In genomic region chr12:120350576-120351350, GRCh38 we compare ENCODE assay signal across 21 cellular contexts. TPM values are rescaled to one million over a fixed set of nuclear protein-coding genes. Genes with fewer than 3 reads are reported as not detected.
DNase-seq lines count a peak whose midpoint lies in the region; ATAC-seq, FAIRE-seq and TF ChIP-seq lines count a peak whose summit lies in the region.
"Had no signal": no experiment of that assay in that cellular context is flagged by ENCODE, and none has a peak within 500 bp of the region (broad histone marks: within the 10 kb centered on the region; RNA-seq: fewer than 3 reads in every experiment).

No MANE protein-coding gene starts in this region.

- no peaks in the 10 kb centered on the region for H3K27me3 ChIP-seq in ascending aorta
- H3K27me3 ChIP-seq in esophagus muscularis mucosa, result peaks cover 0 to 4% (median 0%) of the 10 kb centered on the region in 4 donors
- H3K27me3 ChIP-seq: SJSA1 had no signal

- TF ChIP-seq CTCF in 22Rv1 (IDR thresholded peaks at IDR 0.05) (no peak), ascending aorta (IDR thresholded peaks at IDR 0.05) (no peak), omental fat pad (IDR thresholded peaks at IDR 0.05) (no peak), esophagus muscularis mucosa (IDR thresholded peaks at IDR 0.05) (no peak)

- no peak for TF ChIP-seq EP300 in esophagus muscularis mucosa (IDR thresholded peaks at IDR 0.05)

- ATAC-seq in omental fat pad (ENCODE audit: low FRiP score), result no peak
- ATAC-seq: activated CD4-positive, CD25-positive, alpha-beta regulatory T cell treated with anti-CD3 and anti-CD28 coated beads, Interleukin-2, amount 50 U/mL, for 24 hours had no signal

- intact Hi-C loops in ascending aorta (cut with DNase I), result no loop called here
- intact Hi-C loops in esophagus muscularis mucosa (cut with DNase I), result no loop called here

- H3K27ac ChIP-seq in 22Rv1 (peak overlapping the region; percentile 17; the same call in 1 of the 2 replicates), ascending aorta (no peak overlapping the region), esophagus muscularis mucosa (replicated peaks in 1 of 4) (no peak overlapping the region)
- H3K27ac ChIP-seq: SJSA1, tibial artery had no signal

- 70% methylated on average over 19 of the region's 19 CpGs for WGBS in esophagus muscularis mucosa

- H3K36me3 ChIP-seq in ascending aorta, result no peaks in the 10 kb centered on the region
- H3K36me3 ChIP-seq in esophagus muscularis mucosa, result peaks cover 0 to 27% (median 0%) of the 10 kb centered on the region in 4 donors
- H3K36me3 ChIP-seq: SJSA1, tibial artery had no signal

- H3K9me3 ChIP-seq in ascending aorta, result no peaks in the 10 kb centered on the region
- no peaks in the 10 kb centered on the region for H3K9me3 ChIP-seq in esophagus muscularis mucosa
- H3K9me3 ChIP-seq: SJSA1, tibial artery had no signal

- H3K4me1 ChIP-seq in ascending aorta (peaks cover 0 to 2% of the 10 kb centered on the region in 2 donors), esophagus muscularis mucosa (peaks cover 0 to 13% (median 5%) of the 10 kb centered on the region in 4 donors)
- H3K4me1 ChIP-seq: SJSA1 had no signal

- H3K27ac Mint-ChIP-seq in activated T-cell treated with anti-CD3 and anti-CD28 coated beads, Interleukin-2, amount 50 U/mL, for 24 hours, result no peak overlapping the region
- H3K27ac Mint-ChIP-seq: T-helper 2 cell treated with Interferon-gamma antibody and Interleukin-4, amounts not matched to agents 5 μg/mL and 100 μg/mL, for 36 hours had no signal

- no peaks in the 10 kb centered on the region for H3K9me3 Mint-ChIP-seq in activated T-cell treated with anti-CD3 and anti-CD28 coated beads, Interleukin-2, amount 50 U/mL, for 24 hours
- H3K9me3 Mint-ChIP-seq: CD4-positive, alpha-beta memory T cell; T-helper 2 cell treated with Interferon-gamma antibody and Interleukin-4, amounts not matched to agents 5 μg/mL and 100 μg/mL, for 36 hours had no signal

- peaks cover 6% of the 10 kb centered on the region for H3K27me3 Mint-ChIP-seq in activated T-cell treated with anti-CD3 and anti-CD28 coated beads, Interleukin-2, amount 50 U/mL, for 24 hours

- H3K4me3 Mint-ChIP-seq in activated T-cell treated with anti-CD3 and anti-CD28 coated beads, Interleukin-2, amount 50 U/mL, for 24 hours, result no peak overlapping the region
- H3K4me3 Mint-ChIP-seq: CD4-positive, alpha-beta memory T cell; T-helper 2 cell treated with Interferon-gamma antibody and Interleukin-4, amounts not matched to agents 5 μg/mL and 100 μg/mL, for 36 hours had no signal

- H3K4me3 ChIP-seq in ascending aorta (peak overlapping the region; percentile 19 to 40), esophagus muscularis mucosa (no peak overlapping the region)
- H3K4me3 ChIP-seq: SJSA1 had no signal

- TF ChIP-seq POLR2A in esophagus muscularis mucosa (IDR thresholded peaks at IDR 0.05; ENCODE audit: low read depth), result no peak

- DNase-seq in NCI-H2029 treated with DMSO at 0.1 percent for 48 hours (lab: John Stamatoyannopoulos, UW) (peak; percentile 75), ascending aorta (ENCODE audit: low spot score in 2 of 2) (no peak), medulla oblongata (ENCODE audit: extremely low spot score) (peak; percentile 32), urothelium cell line (ENCODE audit: low spot score) (no peak), omental fat pad (ENCODE audit: low spot score) (no peak), esophagus muscularis mucosa (ENCODE audit: extremely low spot score) (no peak)
- DNase-seq in activated T-cell treated with anti-CD3 and anti-CD28 coated beads, Interleukin-2, amount 50 U/mL, for 24 hours, result no peak
- DNase-seq: CD4-positive, alpha-beta memory T cell; foreskin fibroblast; left cardiac atrium; NCI-H1417; small intestine had no signal

- FAIRE-seq in urothelium cell line (lab: Jason Lieb, UNC), result no peak
- FAIRE-seq: small intestine had no signal

- H3K4me1 Mint-ChIP-seq in activated T-cell treated with anti-CD3 and anti-CD28 coated beads, Interleukin-2, amount 50 U/mL, for 24 hours (ENCODE audit: low read depth), result no peaks in the 10 kb centered on the region
- H3K4me1 Mint-ChIP-seq: CD4-positive, alpha-beta memory T cell had no signal

- H3K36me3 Mint-ChIP-seq in activated T-cell treated with anti-CD3 and anti-CD28 coated beads, Interleukin-2, amount 50 U/mL, for 24 hours (ENCODE audit: low read depth), result no peaks in the 10 kb centered on the region
- H3K36me3 Mint-ChIP-seq: CD4-positive, alpha-beta memory T cell had no signal

RNA-seq across cellular contexts. Expression of gene MSI1, which starts 18.2 kb away (rescaled TPM):
- total RNA-seq in ascending aorta, result 0.11 TPM
- 1 to 10 TPM in 1 of 4 donors, under 1 TPM in 2, not detected in 1; 0.13 to 2.0 (median 0.37) TPM for total RNA-seq in omental fat pad
- under 1 TPM in 3 of 4 donors, not detected in 1; 0.11 to 0.19 (median 0.17) TPM for total RNA-seq in esophagus muscularis mucosa
- total RNA-seq: CD4-positive, alpha-beta memory T cell; OCI-LY7; SJSA1 had no signal

RNA-seq across cellular contexts. Expression of gene PLA2G1B, which starts 23.2 kb away (rescaled TPM):
- not detected for total RNA-seq in ascending aorta
- total RNA-seq in omental fat pad, result not detected
- total RNA-seq in esophagus muscularis mucosa, result not detected
- total RNA-seq: activated CD8-positive, alpha-beta memory T cell treated with anti-CD3 and anti-CD28 coated beads for 36 hours; CD4-positive, alpha-beta memory T cell; left cardiac atrium; myocyte; NCI-H460; OCI-LY7; SJSA1 had no signal

RNA-seq across cellular contexts. Expression of gene SIRT4, which starts 48.6 kb away (rescaled TPM):
- total RNA-seq in ascending aorta, result not detected
- total RNA-seq in omental fat pad, result 1 to 10 TPM in 3 of 4 donors, not detected in 1; 1.3 to 2.4 (median 1.4) TPM
- 1 to 10 TPM in 3 of 4 donors, under 1 TPM in 1; 0.66 to 2.3 (median 2.1) TPM for total RNA-seq in esophagus muscularis mucosa

RNA-seq across cellular contexts. Expression of gene RNU4-1, which starts 57.7 kb away (rescaled TPM):
- total RNA-seq in ascending aorta (not detected), omental fat pad (under 1 TPM in 2 of 4 donors, not detected in 2; under 0.01 TPM), esophagus muscularis mucosa (under 1 TPM in 2 of 4 donors, not detected in 2; under 0.01 TPM)
- total RNA-seq: myocyte, NCI-H460 had no signal

RNA-seq across cellular contexts. Expression of gene RNU4-2, which starts 59.1 kb away (rescaled TPM):
- total RNA-seq in ascending aorta, result not detected
- under 1 TPM; under 0.01 TPM for total RNA-seq in omental fat pad
- total RNA-seq in esophagus muscularis mucosa, result under 1 TPM in 2 of 4 donors, not detected in 2; under 0.01 TPM
- total RNA-seq: myocyte, NCI-H460 had no signal

Comparison
In these comparisons a context has a peak if more than half of its experiments do, and no peak if none do; other contexts are left out.
1. DNase-seq: peak in NCI-H2029 treated with DMSO at 0.1 percent for 48 hours (single experiment) and medulla oblongata (single experiment); none in ascending aorta (0 of 2), urothelium cell line (single experiment), omental fat pad (single experiment), activated T-cell treated with anti-CD3 and anti-CD28 coated beads, Interleukin-2, amount 50 U/mL, for 24 hours (single experiment) and esophagus muscularis mucosa (single experiment).
2. H3K4me3 ChIP-seq: peak in ascending aorta (2 of 2); none in esophagus muscularis mucosa (0 of 4).